ENCODE assay signal across 7 cellular contexts in genomic region chr2:189916651-189917050, GRCh38.
"Had no signal": no experiment of that assay in that cellular context is flagged by ENCODE, and none has a peak within 500 bp of the region (broad histone marks: within the 10 kb centered on the region; RNA-seq: fewer than 3 reads in every experiment).

No MANE protein-coding gene starts in this region.

- DNase-seq: IMR-90, KBM-7, KG1 had no signal

- FAIRE-seq: HepG2, HTR-8/SVneo had no signal

- H3K27ac Mint-ChIP-seq: IgD-negative memory B cell had no signal

- H3K4me3 Mint-ChIP-seq: IgD-negative memory B cell had no signal

- H3K27ac ChIP-seq: HL-60 had no signal

- H3K36me3 Mint-ChIP-seq: IgD-negative memory B cell had no signal

- ATAC-seq: HepG2 had no signal
